ENCODE assay signal across 9 cellular contexts in genomic region chr11:113974741-113975470, GRCh38. TPM values are rescaled to one million over a fixed set of nuclear protein-coding genes. Genes with fewer than 3 reads are reported as not detected.
DNase-seq lines count a peak whose midpoint lies in the region; ATAC-seq, FAIRE-seq and TF ChIP-seq lines count a peak whose summit lies in the region.
"Had no signal": no experiment of that assay in that cellular context is flagged by ENCODE, and none has a peak within 500 bp of the region (broad histone marks: within the 10 kb centered on the region; RNA-seq: fewer than 3 reads in every experiment).

Gene HTR3A, plus strand, starts transcription at chr11:113975108. Its CDS starts 218 bp downstream, at chr11:113975326.

- FAIRE-seq in endothelial cell of umbilical vein (lab: Jason Lieb, UNC), result peak; percentile 63

- H3F3A ChIP-seq in neural progenitor cell (ENCODE audit: low read depth), result peaks cover 8% of the 10 kb centered on the region

- no peaks in the 10 kb centered on the region for H3K36me3 Mint-ChIP-seq in neural progenitor cell
- H3K36me3 Mint-ChIP-seq: activated naive CD8-positive, alpha-beta T cell treated with anti-CD3 and anti-CD28 coated beads, Interleukin-2, amount 10 ng/mL, durations not matched to agents 7 days and 5 days had no signal

- no peak within 1 kb of the TSS for H3K27ac Mint-ChIP-seq in neural progenitor cell
- H3K27ac Mint-ChIP-seq: activated naive CD8-positive, alpha-beta T cell treated with anti-CD3 and anti-CD28 coated beads, Interleukin-2, amount 10 ng/mL, durations not matched to agents 7 days and 5 days had no signal

- TF ChIP-seq POLR2A in endothelial cell of umbilical vein (IDR thresholded peaks at IDR 0.05; ENCODE audit: low read depth, low read length), result no peak

- dilution Hi-C loops in endothelial cell of umbilical vein (cut with MboI; ENCODE audit: extremely low pct_ligation_motif_present, low sequenced_read_pairs), result no loop called here

- DNase-seq in H4 (ENCODE audit: low spot score), result peak; percentile 91
- peak; percentile 66 for DNase-seq in NCI-H2227 (lab: John Stamatoyannopoulos, UW; ENCODE audit: unreplicated experiment)
- DNase-seq in endothelial cell of umbilical vein (ENCODE audit: low read depth, low spot score), result peak; percentile 57
- DNase-seq in neural progenitor cell (ENCODE audit: low spot score), result peak; percentile 78
- DNase-seq in inferior parietal cortex (ENCODE audit: extremely low spot score), result no peak
- no peak for DNase-seq in RKO (ENCODE audit: low spot score)
- DNase-seq: activated naive CD8-positive, alpha-beta T cell treated with anti-CD3 and anti-CD28 coated beads, Interleukin-2, amount 10 ng/mL, durations not matched to agents 7 days and 5 days had no signal

- H4K20me1 ChIP-seq in endothelial cell of umbilical vein (replicated peaks; ENCODE audit: control insufficient read depth, extremely low read depth, insufficient read depth, low read length) (no peaks in the 10 kb centered on the region), neural progenitor cell (ENCODE audit: low read depth) (no peaks in the 10 kb centered on the region)

- H3K9me3 Mint-ChIP-seq in neural progenitor cell, result no peaks in the 10 kb centered on the region
- H3K9me3 Mint-ChIP-seq: activated naive CD8-positive, alpha-beta T cell treated with anti-CD3 and anti-CD28 coated beads, Interleukin-2, amount 10 ng/mL, durations not matched to agents 7 days and 5 days had no signal

- TF ChIP-seq CTCF in endothelial cell of umbilical vein (IDR thresholded peaks at IDR 0.05; ENCODE audit: extremely low read depth in 1 of 2, insufficient read depth in 1 of 2, low read depth in 1 of 2, low read length in 2 of 2), result no peak
- no peak for TF ChIP-seq CTCF in neural progenitor cell (IDR thresholded peaks at IDR 0.05)

- H3K4me2 ChIP-seq in endothelial cell of umbilical vein (ENCODE audit: insufficient read depth, low read length), result no peak within 1 kb of the TSS
- H3K4me2 ChIP-seq in neural progenitor cell, result peak within 1 kb of the TSS; percentile 51

- no peaks in the 10 kb centered on the region for H3K79me2 ChIP-seq in endothelial cell of umbilical vein (ENCODE audit: control insufficient read depth, insufficient read depth, low read length)
- H3K79me2 ChIP-seq in neural progenitor cell (ENCODE audit: low read depth), result no peaks in the 10 kb centered on the region

- H3K9me3 ChIP-seq in endothelial cell of umbilical vein (replicated peaks; ENCODE audit: control insufficient read depth, insufficient read depth, low read length) (no peaks in the 10 kb centered on the region), neural progenitor cell (ENCODE audit: low read depth) (no peaks in the 10 kb centered on the region)

- no peak within 1 kb of the TSS for H3K9ac ChIP-seq in endothelial cell of umbilical vein (replicated peaks; ENCODE audit: extremely low read depth, insufficient read depth, low read length)
- no peak within 1 kb of the TSS for H3K9ac ChIP-seq in neural progenitor cell

- peak within 1 kb of the TSS; percentile 33 for H3K4me3 Mint-ChIP-seq in neural progenitor cell
- H3K4me3 Mint-ChIP-seq: activated naive CD8-positive, alpha-beta T cell treated with anti-CD3 and anti-CD28 coated beads, Interleukin-2, amount 10 ng/mL, durations not matched to agents 7 days and 5 days had no signal

- POLR2A ChIA-PET in endothelial cell of umbilical vein (lab: Charles Lee), result no interaction called here

- H3K4me3 ChIP-seq in endothelial cell of umbilical vein (replicated peaks in 1 of 3; ENCODE audit: insufficient read depth in 1 of 3, low read depth in 1 of 3, low read length in 3 of 3) (no peak within 1 kb of the TSS), neural progenitor cell (no peak within 1 kb of the TSS)

- no peaks in the 10 kb centered on the region for H3K9me1 ChIP-seq in endothelial cell of umbilical vein (replicated peaks; ENCODE audit: control insufficient read depth, extremely low read depth, insufficient read depth, low read length)

- peak within 1 kb of the TSS; percentile 44 for H2AFZ ChIP-seq in endothelial cell of umbilical vein (ENCODE audit: low read depth, low read length)
- H2AFZ ChIP-seq in neural progenitor cell (replicated peaks), result peak within 1 kb of the TSS; percentile 46

- peaks cover 14% of the 10 kb centered on the region for H3K4me1 Mint-ChIP-seq in neural progenitor cell

- no TSS peak for BruUV-seq in endothelial cell of umbilical vein (replicated peaks; lab: Mats Ljungman, UMichigan)

- intact Hi-C loops in endothelial cell of umbilical vein (cut with micrococcal nuclease), result no loop called here

- peaks cover 4% of the 10 kb centered on the region for H3K4me1 ChIP-seq in endothelial cell of umbilical vein (ENCODE audit: control insufficient read depth, extremely low read depth, insufficient read depth, low read length)
- peaks cover 13% of the 10 kb centered on the region for H3K4me1 ChIP-seq in neural progenitor cell

- CTCF ChIA-PET in endothelial cell of umbilical vein (lab: Charles Lee), result interaction anchor here (2.1 to 2.7 kb wide), 2 partner anchors 18 to 286 kb away, joined by 12 to 21 read pairs; no protein-coding TSS in a partner anchor

- H3K36me3 ChIP-seq in endothelial cell of umbilical vein (ENCODE audit: control insufficient read depth in 2 of 2, extremely low read depth in 1 of 2, insufficient read depth in 2 of 2, low read length in 2 of 2), result no peaks in the 10 kb centered on the region
- no peaks in the 10 kb centered on the region for H3K36me3 ChIP-seq in neural progenitor cell

- ATAC-seq in HG02763 (IDR thresholded peaks at IDR 0.05; ENCODE audit: unreplicated experiment) (no peak), HG03457 (IDR thresholded peaks at IDR 0.05; ENCODE audit: unreplicated experiment) (no peak)

- H3K27me3 ChIP-seq in endothelial cell of umbilical vein (ENCODE audit: control insufficient read depth in 2 of 2, insufficient read depth in 2 of 2, low read length in 2 of 2) (peaks cover 8 to 9% of the 10 kb centered on the region in 2 experiments), neural progenitor cell (no peaks in the 10 kb centered on the region)

- H3K27ac ChIP-seq in endothelial cell of umbilical vein (ENCODE audit: insufficient read depth, low read depth, low read length) (no peak within 1 kb of the TSS), neural progenitor cell (no peak within 1 kb of the TSS)

- H3K27me3 Mint-ChIP-seq in neural progenitor cell (ENCODE audit: insufficient read depth, low read depth), result peaks cover 14% of the 10 kb centered on the region

TF ChIP-seq in endothelial cell of umbilical vein, 7 proteins besides CTCF, POLR2A, EP300 and RAD21:
- TF ChIP-seq FOS (IDR thresholded peaks at IDR 0.05; ENCODE audit: borderline replicate concordance, insufficient read depth, low read length), result peak; percentile 21
- no peak for TF ChIP-seq EZH2 (IDR thresholded peaks at IDR 0.05; ENCODE audit: borderline replicate concordance, low read depth, low read length, severe bottlenecking)
- no peak for TF ChIP-seq MYC (IDR thresholded peaks at IDR 0.05; ENCODE audit: low read depth, low read length)
TF ChIP-seq in endothelial cell of umbilical vein: peak in this region for 1.

RNA-seq across cellular contexts. Expression of gene HTR3A, which starts in this region (rescaled TPM):
- not detected in 2 replicates for total RNA-seq in H4 (2014; rRNA removed; shearing (Covaris generic))
- not detected in 2 replicates for total RNA-seq in endothelial cell of umbilical vein
- polyA plus RNA-seq in endothelial cell of umbilical vein, result not detected in 2 replicates
- not detected in 2 replicates for polyA plus RNA-seq in endothelial cell of umbilical vein (2011; cell fraction: cytosol; rRNA removed)
- polyA plus RNA-seq in endothelial cell of umbilical vein (2011; cell fraction: nucleus; rRNA removed), result not detected in 2 replicates
- polyA plus RNA-seq in endothelial cell of umbilical vein (2012), result not detected in 2 replicates
- not detected in 2 replicates for polyA minus RNA-seq in endothelial cell of umbilical vein
- 0.82 TPM for polyA minus RNA-seq in endothelial cell of umbilical vein (2011; cell fraction: cytosol; rRNA and poly(A)+ RNA removed)
- polyA minus RNA-seq in endothelial cell of umbilical vein (2011; cell fraction: nucleus; rRNA and poly(A)+ RNA removed), result not detected in 2 replicates
- total RNA-seq in neural progenitor cell (ENCODE audit: low replicate concordance), result 0.19 TPM in 1 of 2 replicates, not detected in the other
- total RNA-seq: activated naive CD8-positive, alpha-beta T cell treated with anti-CD3 and anti-CD28 coated beads, Interleukin-2, amount 10 ng/mL, durations not matched to agents 7 days and 5 days had no signal

Comparison
In these comparisons a context has a peak if more than half of its experiments do, and no peak if none do; other contexts are left out.
1. Peak in DNase-seq in H4; RNA of the gene not detected or under 1 TPM.
2. Peak in DNase-seq in endothelial cell of umbilical vein; RNA of the gene not detected or under 1 TPM.
3. Peak in DNase-seq and H3K4me2 ChIP-seq in neural progenitor cell; RNA of the gene not detected or under 1 TPM.